Comparison of ENCODE assay signal across 9 cellular contexts in genomic region chr5:170115925-170116324, GRCh38. TPM values are rescaled to one million over a fixed set of nuclear protein-coding genes. Genes with fewer than 3 reads are reported as not detected.
"Had no signal": no experiment of that assay in that cellular context is flagged by ENCODE, and none has a peak within 500 bp of the region (broad histone marks: within the 10 kb centered on the region; RNA-seq: fewer than 3 reads in every experiment).

No MANE protein-coding gene starts in this region.

- H2AFZ ChIP-seq: GM23248 had no signal

- H3K4me3 Mint-ChIP-seq: IgD-negative memory B cell had no signal

- H3K9ac ChIP-seq: GM23248, KMS-11 had no signal

- H3K27ac ChIP-seq: GM23248, KMS-11 had no signal

- H3K4me2 ChIP-seq: KMS-11 had no signal

- DNase-seq: GM23248, GOT3, H7, HCEC 1CT, KBM-7 had no signal

- H3K36me3 Mint-ChIP-seq: IgD-negative memory B cell had no signal

- H3K4me1 Mint-ChIP-seq: IgD-negative memory B cell had no signal

- H3K4me3 ChIP-seq: GM23248 had no signal

RNA-seq across cellular contexts. Expression of gene FOXI1, which starts 10.2 kb away (rescaled TPM):
- total RNA-seq: GM23248, H4, HT-29 had no signal
- polyA plus RNA-seq: GM23248, IgD-negative memory B cell had no signal
